In genomic region chr10:49579621-49580020, GRCh38 we compare ENCODE assay signal across 32 cellular contexts. TPM values are rescaled to one million over a fixed set of nuclear protein-coding genes. Genes with fewer than 3 reads are reported as not detected.
DNase-seq lines count a peak whose midpoint lies in the region; TF ChIP-seq lines count a peak whose summit lies in the region.
"Had no signal": no experiment of that assay in that cellular context is flagged by ENCODE, and none has a peak within 500 bp of the region (broad histone marks: within the 10 kb centered on the region; RNA-seq: fewer than 3 reads in every experiment).

No MANE protein-coding gene starts in this region.

- H3K4me3 ChIP-seq in A673 (ENCODE audit: low read depth, low read length, poor library complexity, severe bottlenecking) (no peak overlapping the region), HAP-1 (no peak overlapping the region), hepatocyte (no peak overlapping the region), coronary artery (no peak overlapping the region)
- H3K4me3 ChIP-seq: A549, GM12878, heart right ventricle, SJCRH30, uterus had no signal

- no peaks in the 10 kb centered on the region for H3K79me2 ChIP-seq in hepatocyte

- 31% methylated on average over 2 of the region's 2 CpGs for WGBS in hepatocyte (ENCODE audit: low lambda C conversion rate, missing lambda C conversion rate)

- H3K36me3 ChIP-seq in A673 (ENCODE audit: insufficient read depth, low read length, poor library complexity, severe bottlenecking) (no peaks in the 10 kb centered on the region), HAP-1 (replicated peaks) (no peaks in the 10 kb centered on the region), hepatocyte (replicated peaks; ENCODE audit: insufficient read depth, low read depth) (no peaks in the 10 kb centered on the region)
- H3K36me3 ChIP-seq: heart right ventricle, SJCRH30, uterus had no signal

- H3K9me3 ChIP-seq in A673 (ENCODE audit: low read depth, low read length, poor library complexity, severe bottlenecking) (no peaks in the 10 kb centered on the region), HAP-1 (no peaks in the 10 kb centered on the region), hepatocyte (ENCODE audit: low read depth) (no peaks in the 10 kb centered on the region)
- H3K9me3 ChIP-seq: A549, heart right ventricle, SJCRH30, uterus had no signal

- no peaks in the 10 kb centered on the region for H4K20me1 ChIP-seq in hepatocyte (ENCODE audit: insufficient read depth, poor library complexity, severe bottlenecking)

- in situ Hi-C loops in HAP-1 (cut with MboI; ENCODE audit: low sequenced_read_pairs), result loop anchor here (25.0 kb wide), 1 partner anchor 483 kb away; the partner anchor contains the start of gene WASHC2A

- DNase-seq in A673 (ENCODE audit: low spot score) (peak; percentile 38), HAP-1 (ENCODE audit: low spot score in 2 of 2) (peak; percentile 47 to 66), amniotic epithelial cell (ENCODE audit: low read depth) (peak; percentile 98), hepatocyte (ENCODE audit: low spot score) (peak; percentile 34), coronary artery (ENCODE audit: low spot score) (no peak), SW 1271 (lab: John Stamatoyannopoulos, UW) (no peak), activated T-cell treated with anti-CD3 and anti-CD28 coated beads for 4 hours (no peak)
- no peak for DNase-seq in activated effector memory CD4-positive, alpha-beta T cell treated with Interleukin-2 at 50 U/mL for 16 hours
- DNase-seq: activated CD4-positive, alpha-beta T cell treated with anti-CD3 and anti-CD28 coated beads for 4 hours; activated CD8-positive, alpha-beta memory T cell treated with anti-CD3 and anti-CD28 coated beads for 24 hours; activated naive CD4-positive, alpha-beta T cell treated with anti-CD3 and anti-CD28 coated beads for 36 hours; activated T-cell treated with anti-CD3 and anti-CD28 coated beads, Interleukin-2, amount 50 U/mL, for 24 hours; C1 segment of cervical spinal cord; central memory CD4-positive, alpha-beta T cell; DMS79 treated with DMSO at 0.1 percent for 48 hours; foreskin keratinocyte; H7; heart right ventricle; MM.1S; naive B cell; NCI-H1417 treated with DMSO at 0.1 percent for 48 hours; NCI-H2081 treated with DMSO at 0.1 percent for 48 hours; NCI-H446 treated with DMSO at 0.1 percent for 48 hours; SJCRH30 had no signal

- H3K4me1 ChIP-seq in A673 (ENCODE audit: insufficient read depth, low read length, poor library complexity, severe bottlenecking) (peaks cover 10% of the 10 kb centered on the region), HAP-1 (peaks cover 14% of the 10 kb centered on the region), hepatocyte (ENCODE audit: insufficient read depth) (no peaks in the 10 kb centered on the region)
- H3K4me1 ChIP-seq: A549, heart right ventricle, SJCRH30, uterus had no signal

- H3K27me3 ChIP-seq in A673 (replicated peaks; ENCODE audit: insufficient read depth, low read depth, low read length, poor library complexity) (no peaks in the 10 kb centered on the region), HAP-1 (ENCODE audit: low read depth) (no peaks in the 10 kb centered on the region), hepatocyte (no peaks in the 10 kb centered on the region)
- H3K27me3 ChIP-seq: foreskin keratinocyte, SJCRH30, uterus had no signal

- no peak overlapping the region for H3K27ac ChIP-seq in A673 (ENCODE audit: low read depth, low read length, poor library complexity, severe bottlenecking)
- peak overlapping the region; percentile 68 for H3K27ac ChIP-seq in hepatocyte
- no peak overlapping the region for H3K27ac ChIP-seq in coronary artery
- H3K27ac ChIP-seq: A549, foreskin keratinocyte, heart right ventricle, SJCRH30 had no signal

- CTCF ChIA-PET in A673 (lab: Charles Lee), result no interaction called here

- H2AFZ ChIP-seq in hepatocyte, result no peak overlapping the region

- H3K4me2 ChIP-seq in hepatocyte, result peak overlapping the region; percentile 17
- H3K4me2 ChIP-seq: A549 had no signal

- no TSS peak for BruUV-seq in A673 (replicated peaks; lab: Mats Ljungman, UMichigan)

- intact Hi-C loops in A673 (cut with micrococcal nuclease; ENCODE audit: unreplicated experiment), result no loop called here

- TF ChIP-seq CTCF in A673 (conservative IDR thresholded peaks at IDR 0.05; ENCODE audit: low read depth, low read length) (no peak), hepatocyte (IDR thresholded peaks at IDR 0.05; ENCODE audit: poor library complexity) (no peak), coronary artery (IDR thresholded peaks at IDR 0.05) (no peak)

- H3K9me2 ChIP-seq in hepatocyte (replicated peaks; ENCODE audit: insufficient read depth), result no peaks in the 10 kb centered on the region

- POLR2A ChIA-PET in A673 (lab: Charles Lee; ENCODE audit: low non-redundant PET), result no interaction called here

RNA-seq across cellular contexts. Expression of gene SLC18A3, which starts 30.5 kb away (rescaled TPM):
- total RNA-seq in A673 (2021), result 0.28 and 0.30 TPM in 2 replicates
- 1.1 and 1.4 TPM in 2 replicates for total RNA-seq in hepatocyte
- 4.3 and 8.1 TPM in 2 replicates for polyA plus RNA-seq in hepatocyte
- total RNA-seq: activated naive CD4-positive, alpha-beta T cell treated with anti-CD3 and anti-CD28 coated beads for 36 hours; dermis microvascular lymphatic vessel endothelial cell; foreskin keratinocyte; GM12878; H7; heart right ventricle; left lobe of liver; mesenteric fat pad; pulmonary artery endothelial cell; SJCRH30 had no signal
- polyA plus RNA-seq: A549, foreskin keratinocyte, GM12878, heart right ventricle, IgD-negative memory B cell had no signal

RNA-seq across cellular contexts. Expression of gene CHAT, which starts 34.2 kb away (rescaled TPM):
- total RNA-seq in A673 (2021) (0.24 and 0.56 TPM in 2 replicates), hepatocyte (0.27 TPM in 1 of 2 replicates, not detected in the other)
- 0.88 TPM in 1 of 2 replicates, not detected in the other for polyA plus RNA-seq in hepatocyte
- total RNA-seq: activated naive CD4-positive, alpha-beta T cell treated with anti-CD3 and anti-CD28 coated beads for 36 hours; dermis microvascular lymphatic vessel endothelial cell; foreskin keratinocyte; GM12878; H7; heart right ventricle; left lobe of liver; mesenteric fat pad; pulmonary artery endothelial cell; SJCRH30; uterus had no signal
- polyA plus RNA-seq: A549, foreskin keratinocyte, GM12878, heart right ventricle, IgD-negative memory B cell had no signal

RNA-seq across cellular contexts. Expression of gene ERCC6, which starts 40.7 kb away (rescaled TPM):
- total RNA-seq in A673 (2021), result 11.0 and 11.4 TPM in 2 replicates
- total RNA-seq in hepatocyte, result 15.6 and 16.5 TPM in 2 replicates
- 6.9 and 7.3 TPM in 2 replicates for polyA plus RNA-seq in hepatocyte

Comparison
In these comparisons a context has a peak if more than half of its experiments do, and no peak if none do; other contexts are left out.
1. DNase-seq: peak in A673 (single experiment), HAP-1 (2 of 2), amniotic epithelial cell (single experiment) and hepatocyte (single experiment); none in coronary artery (single experiment), SW 1271 (0 of 2), activated effector memory CD4-positive, alpha-beta T cell treated with Interleukin-2 at 50 U/mL for 16 hours (single experiment) and activated T-cell treated with anti-CD3 and anti-CD28 coated beads for 4 hours (single experiment).